ENCODE assay signal across 1 cellular context in the genomic region with DNA sequence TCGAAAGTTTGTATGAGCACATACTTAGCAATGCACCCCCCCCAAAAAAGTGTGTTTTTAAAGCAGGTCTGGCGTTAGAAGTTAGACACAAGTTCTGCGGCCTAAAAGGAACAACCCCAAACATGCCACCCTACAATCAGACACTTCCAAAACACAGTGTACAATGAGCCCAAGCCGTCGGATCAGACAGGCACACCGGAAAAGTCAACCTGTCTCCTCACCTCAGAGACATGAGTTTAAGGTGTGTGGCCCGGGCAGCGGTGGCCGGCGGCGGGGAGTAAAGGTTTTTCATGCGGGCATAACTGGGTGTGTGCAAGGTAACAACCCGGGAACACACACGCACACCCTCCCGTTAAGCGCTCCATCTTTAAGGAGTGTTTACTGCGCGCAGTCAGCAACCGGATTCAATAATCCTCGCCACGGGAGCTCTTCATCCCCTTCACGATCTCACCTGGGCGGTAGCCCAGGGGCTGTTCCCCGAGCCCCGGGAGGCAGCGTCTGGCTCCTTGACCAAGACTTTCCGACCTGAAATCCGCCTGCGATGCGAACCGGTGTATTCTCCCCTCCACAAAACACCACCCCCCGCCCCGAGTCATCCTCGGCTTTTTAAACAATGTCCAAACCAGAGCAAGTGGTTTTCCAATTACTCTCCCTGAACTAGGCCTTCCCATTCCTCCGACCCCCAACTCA.
TF ChIP-seq lines count a peak whose summit lies in the region.
"Not testable (repeated sequence)": the region's sequence is repeated elsewhere in the genome, so short reads cannot be mapped to it uniquely, and the experiment has no call there.

No MANE protein-coding gene starts in this region.

TF ChIP-seq in HepG2, 621 proteins besides CTCF, POLR2A, EP300 and RAD21 (continues in another document):
- TF ChIP-seq SMYD3 (CRISPR knock-in tag; IDR thresholded peaks at IDR 0.05) (peak; percentile 28; the same call in 1 of the 2 replicates), ZNF777 (CRISPR knock-in tag; IDR thresholded peaks at IDR 0.05) (peak; percentile 65), ZNF557 (CRISPR knock-in tag; IDR thresholded peaks at IDR 0.05) (0 out of 2 replicates have a peak, but pooled peaks have one; percentile 20), TAF1 (CRISPR knock-in tag; IDR thresholded peaks at IDR 0.05) (peak; percentile 24; the same call in 1 of the 2 replicates), HIVEP1 (CRISPR knock-in tag; IDR thresholded peaks at IDR 0.05) (0 out of 2 replicates have a peak, but pooled peaks have one; percentile 28), HMG20A (CRISPR knock-in tag; IDR thresholded peaks at IDR 0.05; ENCODE audit: borderline replicate concordance) (0 out of 2 replicates have a peak, but pooled peaks have one; percentile 21), THAP11 (CRISPR knock-in tag; IDR thresholded peaks at IDR 0.05) (0 out of 2 replicates have a peak, but pooled peaks have one; percentile 17), ZNF292 (CRISPR knock-in tag; IDR thresholded peaks at IDR 0.05; ENCODE audit: borderline replicate concordance, low read depth) (peak; percentile 47; the same call in 1 of the 2 replicates), ZFY (CRISPR knock-in tag; IDR thresholded peaks at IDR 0.05) (peak; percentile 33; the same call in 1 of the 2 replicates), ZFP82 (CRISPR knock-in tag; IDR thresholded peaks at IDR 0.05; ENCODE audit: borderline replicate concordance) (0 out of 2 replicates have a peak, but pooled peaks have one; percentile 3), KLF16 (CRISPR knock-in tag; IDR thresholded peaks at IDR 0.05) (peak in 1 of 2 experiments; percentile 46; a peak in 1 of 4 replicates), ZNF891 (CRISPR knock-in tag; IDR thresholded peaks at IDR 0.05) (peak; percentile 54; the same call in 1 of the 2 replicates), AHR (CRISPR knock-in tag; IDR thresholded peaks at IDR 0.05) (0 out of 2 replicates have a peak, but pooled peaks have one; percentile 23), SOX6 (CRISPR knock-in tag; IDR thresholded peaks at IDR 0.05) (0 out of 2 replicates have a peak, but pooled peaks have one; percentile 20), GATAD2A (CRISPR knock-in tag; IDR thresholded peaks at IDR 0.05) (peak; percentile 29; the same call in 1 of the 2 replicates), ETV5 (CRISPR knock-in tag; IDR thresholded peaks at IDR 0.05; ENCODE audit: borderline replicate concordance) (0 out of 2 replicates have a peak, but pooled peaks have one; percentile 12), CBX5 (CRISPR knock-in tag; IDR thresholded peaks at IDR 0.05; ENCODE audit: borderline replicate concordance) (peak; percentile 15; the same call in 1 of the 2 replicates), GABPB1 (CRISPR knock-in tag; IDR thresholded peaks at IDR 0.05) (0 out of 2 replicates have a peak, but pooled peaks have one; percentile 18), NFKB2 (CRISPR knock-in tag; IDR thresholded peaks at IDR 0.05; ENCODE audit: borderline replicate concordance) (peak; percentile 48; the same call in 1 of the 2 replicates), SAP130 (CRISPR knock-in tag; IDR thresholded peaks at IDR 0.05; ENCODE audit: low read depth) (peak; percentile 64), KMT2A (CRISPR knock-in tag; IDR thresholded peaks at IDR 0.05) (peak; percentile 51; the same call in 1 of the 2 replicates), HDAC1 (CRISPR knock-in tag; IDR thresholded peaks at IDR 0.05) (0 out of 2 replicates have a peak, but pooled peaks have one; percentile 39), ASH2L (IDR thresholded peaks at IDR 0.05; ENCODE audit: insufficient read length, low read depth, low read length) (peak; percentile 38), ZNF598 (CRISPR knock-in tag; IDR thresholded peaks at IDR 0.05; ENCODE audit: borderline replicate concordance) (0 out of 2 replicates have a peak, but pooled peaks have one; percentile 37), SALL1 (CRISPR knock-in tag; IDR thresholded peaks at IDR 0.05) (peak; percentile 46; the same call in 1 of the 2 replicates)
- TF ChIP-seq, protein P1, sequence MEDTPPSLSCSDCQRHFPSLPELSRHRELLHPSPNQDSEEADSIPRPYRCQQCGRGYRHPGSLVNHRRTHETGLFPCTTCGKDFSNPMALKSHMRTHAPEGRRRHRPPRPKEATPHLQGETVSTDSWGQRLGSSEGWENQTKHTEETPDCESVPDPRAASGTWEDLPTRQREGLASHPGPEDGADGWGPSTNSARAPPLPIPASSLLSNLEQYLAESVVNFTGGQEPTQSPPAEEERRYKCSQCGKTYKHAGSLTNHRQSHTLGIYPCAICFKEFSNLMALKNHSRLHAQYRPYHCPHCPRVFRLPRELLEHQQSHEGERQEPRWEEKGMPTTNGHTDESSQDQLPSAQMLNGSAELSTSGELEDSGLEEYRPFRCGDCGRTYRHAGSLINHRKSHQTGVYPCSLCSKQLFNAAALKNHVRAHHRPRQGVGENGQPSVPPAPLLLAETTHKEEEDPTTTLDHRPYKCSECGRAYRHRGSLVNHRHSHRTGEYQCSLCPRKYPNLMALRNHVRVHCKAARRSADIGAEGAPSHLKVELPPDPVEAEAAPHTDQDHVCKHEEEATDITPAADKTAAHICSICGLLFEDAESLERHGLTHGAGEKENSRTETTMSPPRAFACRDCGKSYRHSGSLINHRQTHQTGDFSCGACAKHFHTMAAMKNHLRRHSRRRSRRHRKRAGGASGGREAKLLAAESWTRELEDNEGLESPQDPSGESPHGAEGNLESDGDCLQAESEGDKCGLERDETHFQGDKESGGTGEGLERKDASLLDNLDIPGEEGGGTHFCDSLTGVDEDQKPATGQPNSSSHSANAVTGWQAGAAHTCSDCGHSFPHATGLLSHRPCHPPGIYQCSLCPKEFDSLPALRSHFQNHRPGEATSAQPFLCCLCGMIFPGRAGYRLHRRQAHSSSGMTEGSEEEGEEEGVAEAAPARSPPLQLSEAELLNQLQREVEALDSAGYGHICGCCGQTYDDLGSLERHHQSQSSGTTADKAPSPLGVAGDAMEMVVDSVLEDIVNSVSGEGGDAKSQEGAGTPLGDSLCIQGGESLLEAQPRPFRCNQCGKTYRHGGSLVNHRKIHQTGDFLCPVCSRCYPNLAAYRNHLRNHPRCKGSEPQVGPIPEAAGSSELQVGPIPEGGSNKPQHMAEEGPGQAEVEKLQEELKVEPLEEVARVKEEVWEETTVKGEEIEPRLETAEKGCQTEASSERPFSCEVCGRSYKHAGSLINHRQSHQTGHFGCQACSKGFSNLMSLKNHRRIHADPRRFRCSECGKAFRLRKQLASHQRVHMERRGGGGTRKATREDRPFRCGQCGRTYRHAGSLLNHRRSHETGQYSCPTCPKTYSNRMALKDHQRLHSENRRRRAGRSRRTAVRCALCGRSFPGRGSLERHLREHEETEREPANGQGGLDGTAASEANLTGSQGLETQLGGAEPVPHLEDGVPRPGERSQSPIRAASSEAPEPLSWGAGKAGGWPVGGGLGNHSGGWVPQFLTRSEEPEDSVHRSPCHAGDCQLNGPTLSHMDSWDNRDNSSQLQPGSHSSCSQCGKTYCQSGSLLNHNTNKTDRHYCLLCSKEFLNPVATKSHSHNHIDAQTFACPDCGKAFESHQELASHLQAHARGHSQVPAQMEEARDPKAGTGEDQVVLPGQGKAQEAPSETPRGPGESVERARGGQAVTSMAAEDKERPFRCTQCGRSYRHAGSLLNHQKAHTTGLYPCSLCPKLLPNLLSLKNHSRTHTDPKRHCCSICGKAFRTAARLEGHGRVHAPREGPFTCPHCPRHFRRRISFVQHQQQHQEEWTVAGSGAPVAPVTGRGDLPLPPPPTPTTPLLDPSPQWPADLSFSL (CRISPR knock-in tag; IDR thresholded peaks at IDR 0.05): 0 out of 2 replicates have a peak, but pooled peaks have one; percentile 38
- TF ChIP-seq, protein P2, sequence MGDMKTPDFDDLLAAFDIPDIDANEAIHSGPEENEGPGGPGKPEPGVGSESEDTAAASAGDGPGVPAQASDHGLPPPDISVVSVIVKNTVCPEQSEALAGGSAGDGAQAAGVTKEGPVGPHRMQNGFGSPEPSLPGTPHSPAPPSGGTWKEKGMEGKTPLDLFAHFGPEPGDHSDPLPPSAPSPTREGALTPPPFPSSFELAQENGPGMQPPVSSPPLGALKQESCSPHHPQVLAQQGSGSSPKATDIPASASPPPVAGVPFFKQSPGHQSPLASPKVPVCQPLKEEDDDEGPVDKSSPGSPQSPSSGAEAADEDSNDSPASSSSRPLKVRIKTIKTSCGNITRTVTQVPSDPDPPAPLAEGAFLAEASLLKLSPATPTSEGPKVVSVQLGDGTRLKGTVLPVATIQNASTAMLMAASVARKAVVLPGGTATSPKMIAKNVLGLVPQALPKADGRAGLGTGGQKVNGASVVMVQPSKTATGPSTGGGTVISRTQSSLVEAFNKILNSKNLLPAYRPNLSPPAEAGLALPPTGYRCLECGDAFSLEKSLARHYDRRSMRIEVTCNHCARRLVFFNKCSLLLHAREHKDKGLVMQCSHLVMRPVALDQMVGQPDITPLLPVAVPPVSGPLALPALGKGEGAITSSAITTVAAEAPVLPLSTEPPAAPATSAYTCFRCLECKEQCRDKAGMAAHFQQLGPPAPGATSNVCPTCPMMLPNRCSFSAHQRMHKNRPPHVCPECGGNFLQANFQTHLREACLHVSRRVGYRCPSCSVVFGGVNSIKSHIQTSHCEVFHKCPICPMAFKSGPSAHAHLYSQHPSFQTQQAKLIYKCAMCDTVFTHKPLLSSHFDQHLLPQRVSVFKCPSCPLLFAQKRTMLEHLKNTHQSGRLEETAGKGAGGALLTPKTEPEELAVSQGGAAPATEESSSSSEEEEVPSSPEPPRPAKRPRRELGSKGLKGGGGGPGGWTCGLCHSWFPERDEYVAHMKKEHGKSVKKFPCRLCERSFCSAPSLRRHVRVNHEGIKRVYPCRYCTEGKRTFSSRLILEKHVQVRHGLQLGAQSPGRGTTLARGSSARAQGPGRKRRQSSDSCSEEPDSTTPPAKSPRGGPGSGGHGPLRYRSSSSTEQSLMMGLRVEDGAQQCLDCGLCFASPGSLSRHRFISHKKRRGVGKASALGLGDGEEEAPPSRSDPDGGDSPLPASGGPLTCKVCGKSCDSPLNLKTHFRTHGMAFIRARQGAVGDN (CRISPR knock-in tag; IDR thresholded peaks at IDR 0.05): peak; percentile 56
- TF ChIP-seq SOX6 (IDR thresholded peaks at IDR 0.05): not testable (repeated sequence)
- TF ChIP-seq, protein P3, sequence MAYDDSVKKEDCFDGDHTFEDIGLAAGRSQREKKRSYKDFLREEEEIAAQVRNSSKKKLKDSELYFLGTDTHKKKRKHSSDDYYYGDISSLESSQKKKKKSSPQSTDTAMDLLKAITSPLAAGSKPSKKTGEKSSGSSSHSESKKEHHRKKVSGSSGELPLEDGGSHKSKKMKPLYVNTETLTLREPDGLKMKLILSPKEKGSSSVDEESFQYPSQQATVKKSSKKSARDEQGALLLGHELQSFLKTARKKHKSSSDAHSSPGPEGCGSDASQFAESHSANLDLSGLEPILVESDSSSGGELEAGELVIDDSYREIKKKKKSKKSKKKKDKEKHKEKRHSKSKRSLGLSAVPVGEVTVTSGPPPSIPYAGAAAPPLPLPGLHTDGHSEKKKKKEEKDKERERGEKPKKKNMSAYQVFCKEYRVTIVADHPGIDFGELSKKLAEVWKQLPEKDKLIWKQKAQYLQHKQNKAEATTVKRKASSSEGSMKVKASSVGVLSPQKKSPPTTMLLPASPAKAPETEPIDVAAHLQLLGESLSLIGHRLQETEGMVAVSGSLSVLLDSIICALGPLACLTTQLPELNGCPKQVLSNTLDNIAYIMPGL (CRISPR knock-in tag; IDR thresholded peaks at IDR 0.05; ENCODE audit: borderline replicate concordance in 1 of 2, low read depth in 1 of 2): peak in 1 of 2 experiments; percentile 39; a peak in 2 of 4 replicates
- TF ChIP-seq, protein P4, sequence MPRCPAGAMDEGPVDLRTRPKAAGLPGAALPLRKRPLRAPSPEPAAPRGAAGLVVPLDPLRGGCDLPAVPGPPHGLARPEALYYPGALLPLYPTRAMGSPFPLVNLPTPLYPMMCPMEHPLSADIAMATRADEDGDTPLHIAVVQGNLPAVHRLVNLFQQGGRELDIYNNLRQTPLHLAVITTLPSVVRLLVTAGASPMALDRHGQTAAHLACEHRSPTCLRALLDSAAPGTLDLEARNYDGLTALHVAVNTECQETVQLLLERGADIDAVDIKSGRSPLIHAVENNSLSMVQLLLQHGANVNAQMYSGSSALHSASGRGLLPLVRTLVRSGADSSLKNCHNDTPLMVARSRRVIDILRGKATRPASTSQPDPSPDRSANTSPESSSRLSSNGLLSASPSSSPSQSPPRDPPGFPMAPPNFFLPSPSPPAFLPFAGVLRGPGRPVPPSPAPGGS (CRISPR knock-in tag; IDR thresholded peaks at IDR 0.05): peak; percentile 76
- TF ChIP-seq, protein P5, sequence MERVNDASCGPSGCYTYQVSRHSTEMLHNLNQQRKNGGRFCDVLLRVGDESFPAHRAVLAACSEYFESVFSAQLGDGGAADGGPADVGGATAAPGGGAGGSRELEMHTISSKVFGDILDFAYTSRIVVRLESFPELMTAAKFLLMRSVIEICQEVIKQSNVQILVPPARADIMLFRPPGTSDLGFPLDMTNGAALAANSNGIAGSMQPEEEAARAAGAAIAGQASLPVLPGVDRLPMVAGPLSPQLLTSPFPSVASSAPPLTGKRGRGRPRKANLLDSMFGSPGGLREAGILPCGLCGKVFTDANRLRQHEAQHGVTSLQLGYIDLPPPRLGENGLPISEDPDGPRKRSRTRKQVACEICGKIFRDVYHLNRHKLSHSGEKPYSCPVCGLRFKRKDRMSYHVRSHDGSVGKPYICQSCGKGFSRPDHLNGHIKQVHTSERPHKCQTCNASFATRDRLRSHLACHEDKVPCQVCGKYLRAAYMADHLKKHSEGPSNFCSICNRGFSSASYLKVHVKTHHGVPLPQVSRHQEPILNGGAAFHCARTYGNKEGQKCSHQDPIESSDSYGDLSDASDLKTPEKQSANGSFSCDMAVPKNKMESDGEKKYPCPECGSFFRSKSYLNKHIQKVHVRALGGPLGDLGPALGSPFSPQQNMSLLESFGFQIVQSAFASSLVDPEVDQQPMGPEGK (CRISPR knock-in tag; IDR thresholded peaks at IDR 0.05): peak; percentile 11
- TF ChIP-seq, protein P6, sequence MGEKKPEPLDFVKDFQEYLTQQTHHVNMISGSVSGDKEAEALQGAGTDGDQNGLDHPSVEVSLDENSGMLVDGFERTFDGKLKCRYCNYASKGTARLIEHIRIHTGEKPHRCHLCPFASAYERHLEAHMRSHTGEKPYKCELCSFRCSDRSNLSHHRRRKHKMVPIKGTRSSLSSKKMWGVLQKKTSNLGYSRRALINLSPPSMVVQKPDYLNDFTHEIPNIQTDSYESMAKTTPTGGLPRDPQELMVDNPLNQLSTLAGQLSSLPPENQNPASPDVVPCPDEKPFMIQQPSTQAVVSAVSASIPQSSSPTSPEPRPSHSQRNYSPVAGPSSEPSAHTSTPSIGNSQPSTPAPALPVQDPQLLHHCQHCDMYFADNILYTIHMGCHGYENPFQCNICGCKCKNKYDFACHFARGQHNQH (CRISPR knock-in tag; IDR thresholded peaks at IDR 0.05): peak; percentile 81; the same call in 1 of the 2 replicates
- TF ChIP-seq, protein P7, sequence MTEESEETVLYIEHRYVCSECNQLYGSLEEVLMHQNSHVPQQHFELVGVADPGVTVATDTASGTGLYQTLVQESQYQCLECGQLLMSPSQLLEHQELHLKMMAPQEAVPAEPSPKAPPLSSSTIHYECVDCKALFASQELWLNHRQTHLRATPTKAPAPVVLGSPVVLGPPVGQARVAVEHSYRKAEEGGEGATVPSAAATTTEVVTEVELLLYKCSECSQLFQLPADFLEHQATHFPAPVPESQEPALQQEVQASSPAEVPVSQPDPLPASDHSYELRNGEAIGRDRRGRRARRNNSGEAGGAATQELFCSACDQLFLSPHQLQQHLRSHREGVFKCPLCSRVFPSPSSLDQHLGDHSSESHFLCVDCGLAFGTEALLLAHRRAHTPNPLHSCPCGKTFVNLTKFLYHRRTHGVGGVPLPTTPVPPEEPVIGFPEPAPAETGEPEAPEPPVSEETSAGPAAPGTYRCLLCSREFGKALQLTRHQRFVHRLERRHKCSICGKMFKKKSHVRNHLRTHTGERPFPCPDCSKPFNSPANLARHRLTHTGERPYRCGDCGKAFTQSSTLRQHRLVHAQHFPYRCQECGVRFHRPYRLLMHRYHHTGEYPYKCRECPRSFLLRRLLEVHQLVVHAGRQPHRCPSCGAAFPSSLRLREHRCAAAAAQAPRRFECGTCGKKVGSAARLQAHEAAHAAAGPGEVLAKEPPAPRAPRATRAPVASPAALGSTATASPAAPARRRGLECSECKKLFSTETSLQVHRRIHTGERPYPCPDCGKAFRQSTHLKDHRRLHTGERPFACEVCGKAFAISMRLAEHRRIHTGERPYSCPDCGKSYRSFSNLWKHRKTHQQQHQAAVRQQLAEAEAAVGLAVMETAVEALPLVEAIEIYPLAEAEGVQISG (CRISPR knock-in tag; IDR thresholded peaks at IDR 0.05): 0 out of 2 replicates have a peak, but pooled peaks have one; percentile 25
